ENCODE assay signal across 24 cellular contexts in genomic region chr11:46832511-46833214, GRCh38. TPM values are rescaled to one million over a fixed set of nuclear protein-coding genes. Genes with fewer than 3 reads are reported as not detected.
DNase-seq lines count a peak whose midpoint lies in the region; ATAC-seq and TF ChIP-seq lines count a peak whose summit lies in the region.
"Had no signal": no experiment of that assay in that cellular context is flagged by ENCODE, and none has a peak within 500 bp of the region (broad histone marks: within the 10 kb centered on the region; RNA-seq: fewer than 3 reads in every experiment).

No MANE protein-coding gene starts in this region.

- DNase-seq in EH (ENCODE audit: low read depth) (peak; percentile 12), HUDEP-2 (lab: John Stamatoyannopoulos, UW; ENCODE audit: unreplicated experiment in 76 of 76) (peak in 53 of 76 experiments; percentile 2 to 83 (median 32)), WTC11 (ENCODE audit: low spot score) (no peak), nephron progenitor cell (no peak), hippocampal formation (lab: John Stamatoyannopoulos, UW) (no peak), sciatic nerve (ENCODE audit: low spot score) (no peak)
- DNase-seq: activated CD8-positive, alpha-beta T cell treated with anti-CD3 and anti-CD28 coated beads, Interleukin-2, amount 10 ng/mL, durations not matched to agents 7 days and 5 days; activated effector memory CD4-positive, alpha-beta T cell treated with Interleukin-2 at 50 U/mL for 16 hours; aorta; central memory CD4-positive, alpha-beta T cell; dermis blood vessel endothelial cell; DMS153; GDM1; HCEC 1CT; left colon; mammary epithelial cell; MV-4-11; NCI-H1436 treated with DMSO at 0.1 percent for 48 hours; SIG-M5; T-cell had no signal

- peaks cover 41% of the 10 kb centered on the region for H3K4me1 Mint-ChIP-seq in WTC11
- H3K4me1 Mint-ChIP-seq in nephron progenitor cell: peaks cover 12% of the 10 kb centered on the region

- ATAC-seq in WTC11 (no peak), HG03342 (IDR thresholded peaks at IDR 0.05; ENCODE audit: unreplicated experiment) (no peak), sciatic nerve (no peak)
- ATAC-seq: activated CD8-positive, alpha-beta T cell treated with anti-CD3 and anti-CD28 coated beads, Interleukin-2, amount 10 ng/mL, durations not matched to agents 7 days and 5 days; gastroesophageal sphincter; left colon; T-cell had no signal

- POLR2A ChIA-PET in WTC11 (lab: Charles Lee): no interaction called here

- H3K27ac Mint-ChIP-seq in WTC11: peak overlapping the region; percentile 54; the same call in 1 of the 2 replicates
- peak overlapping the region; percentile 26 for H3K27ac Mint-ChIP-seq in nephron progenitor cell
- H3K27ac Mint-ChIP-seq: activated CD8-positive, alpha-beta T cell treated with anti-CD3 and anti-CD28 coated beads, Interleukin-2, amount 10 ng/mL, durations not matched to agents 7 days and 5 days; activated naive CD8-positive, alpha-beta T cell; stimulated activated naive CD8-positive, alpha-beta T cell treated with anti-CD3 and anti-CD28 coated beads, Interleukin-15, Interleukin-2, amounts not matched to agents 100 ng/mL and 50 ng/mL, for 24 hours; T-cell had no signal

- H3K36me3 Mint-ChIP-seq in WTC11 (no peaks in the 10 kb centered on the region; the same call in 1 of the 2 replicates), nephron progenitor cell (ENCODE audit: low read depth) (peaks cover 52% of the 10 kb centered on the region)
- H3K36me3 Mint-ChIP-seq: activated naive CD8-positive, alpha-beta T cell had no signal

- H3K27me3 Mint-ChIP-seq in WTC11 (ENCODE audit: low read depth) (no peaks in the 10 kb centered on the region), nephron progenitor cell (ENCODE audit: low read depth, poor library complexity) (no peaks in the 10 kb centered on the region)
- H3K27me3 Mint-ChIP-seq: activated naive CD8-positive, alpha-beta T cell; stimulated activated naive CD8-positive, alpha-beta T cell treated with anti-CD3 and anti-CD28 coated beads, Interleukin-15, Interleukin-2, amounts not matched to agents 100 ng/mL and 50 ng/mL, for 24 hours; T-cell had no signal

- H3K9me3 Mint-ChIP-seq in WTC11: no peaks in the 10 kb centered on the region
- no peaks in the 10 kb centered on the region for H3K9me3 Mint-ChIP-seq in nephron progenitor cell
- H3K9me3 Mint-ChIP-seq: stimulated activated naive CD8-positive, alpha-beta T cell treated with anti-CD3 and anti-CD28 coated beads, Interleukin-15, Interleukin-2, amounts not matched to agents 100 ng/mL and 50 ng/mL, for 24 hours; T-cell had no signal

- intact Hi-C loops in sciatic nerve (cut with DNase I): no loop called here

- no peak overlapping the region for H3K4me3 Mint-ChIP-seq in WTC11
- no peak overlapping the region for H3K4me3 Mint-ChIP-seq in nephron progenitor cell
- H3K4me3 Mint-ChIP-seq: activated CD8-positive, alpha-beta T cell treated with anti-CD3 and anti-CD28 coated beads, Interleukin-2, amount 10 ng/mL, durations not matched to agents 7 days and 5 days; activated naive CD8-positive, alpha-beta T cell; stimulated activated naive CD8-positive, alpha-beta T cell treated with anti-CD3 and anti-CD28 coated beads, Interleukin-15, Interleukin-2, amounts not matched to agents 100 ng/mL and 50 ng/mL, for 24 hours; T-cell had no signal

- CTCF ChIA-PET in WTC11 (lab: Charles Lee): no interaction called here

- no peak for TF ChIP-seq CTCF in WTC11 (IDR thresholded peaks at IDR 0.05)
- no peak for TF ChIP-seq CTCF in nephron progenitor cell (IDR thresholded peaks at IDR 0.05)

TF ChIP-seq in WTC11, 78 proteins besides CTCF, POLR2A, EP300 and RAD21:
- no peak for TF ChIP-seq HMGA2 (CRISPR knock-in tag; IDR thresholded peaks at IDR 0.05)
- no peak for TF ChIP-seq PRRX2 (CRISPR knock-in tag; IDR thresholded peaks at IDR 0.05)
- TF ChIP-seq JAZF1 (CRISPR knock-in tag; IDR thresholded peaks at IDR 0.05): no peak
- TF ChIP-seq, protein P1, sequence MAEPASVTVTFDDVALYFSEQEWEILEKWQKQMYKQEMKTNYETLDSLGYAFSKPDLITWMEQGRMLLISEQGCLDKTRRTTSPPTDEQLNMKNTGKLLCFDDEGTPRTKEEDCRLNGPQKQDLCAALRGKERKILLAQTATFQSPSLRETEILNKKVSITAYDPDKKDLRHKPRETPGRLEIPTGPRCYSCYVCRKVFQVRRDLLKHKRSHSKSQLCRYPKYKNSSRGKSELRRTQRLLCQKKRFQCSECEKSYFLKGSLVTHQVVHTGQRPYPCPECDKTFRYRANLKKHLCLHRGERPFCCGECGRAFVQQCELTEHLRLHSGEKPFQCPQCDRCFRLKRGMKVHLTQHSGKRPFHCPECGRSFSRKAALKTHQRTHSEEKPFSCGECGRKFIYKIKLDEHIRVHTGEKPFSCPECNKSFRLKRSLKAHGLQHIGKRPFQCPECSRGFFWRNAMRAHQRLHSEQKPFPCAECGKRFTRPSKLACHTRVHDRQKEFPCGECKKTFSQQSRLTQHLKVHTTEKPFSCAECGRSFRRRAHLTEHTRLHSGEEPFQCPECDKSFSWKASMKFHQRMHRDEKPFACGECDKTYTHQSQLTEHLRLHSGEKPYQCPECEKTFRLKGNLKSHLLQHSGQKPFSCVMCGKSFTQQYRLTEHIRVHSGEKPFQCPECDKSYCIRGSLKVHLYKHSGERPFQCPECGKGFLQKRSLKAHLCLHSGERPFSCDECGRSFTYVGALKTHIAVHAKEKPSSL (CRISPR knock-in tag; conservative IDR thresholded peaks at IDR 0.05): no peak
- TF ChIP-seq ZNF396 (CRISPR knock-in tag; IDR thresholded peaks at IDR 0.05; ENCODE audit: borderline replicate concordance): no peak
- TF ChIP-seq, protein P2, sequence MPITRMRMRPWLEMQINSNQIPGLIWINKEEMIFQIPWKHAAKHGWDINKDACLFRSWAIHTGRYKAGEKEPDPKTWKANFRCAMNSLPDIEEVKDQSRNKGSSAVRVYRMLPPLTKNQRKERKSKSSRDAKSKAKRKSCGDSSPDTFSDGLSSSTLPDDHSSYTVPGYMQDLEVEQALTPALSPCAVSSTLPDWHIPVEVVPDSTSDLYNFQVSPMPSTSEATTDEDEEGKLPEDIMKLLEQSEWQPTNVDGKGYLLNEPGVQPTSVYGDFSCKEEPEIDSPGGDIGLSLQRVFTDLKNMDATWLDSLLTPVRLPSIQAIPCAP (CRISPR knock-in tag; IDR thresholded peaks at IDR 0.05): no peak

RNA-seq across cellular contexts. Expression of gene CKAP5, which starts 13.4 kb away (rescaled TPM):
- total RNA-seq in WTC11 (2021) (168 to 174 TPM (median 171 TPM) in 3 replicates), sciatic nerve (80.5 TPM)

Comparison
In these comparisons a context has a peak if more than half of its experiments do, and no peak if none do; other contexts are left out.
1. DNase-seq: peak in EH (single experiment) and HUDEP-2 (53 of 76); none in WTC11 (single experiment), nephron progenitor cell (single experiment), hippocampal formation (0 of 2) and sciatic nerve (single experiment).